1 cellular context compared by ENCODE assay signal in genomic region chr20:46084805-46085792, GRCh38.
A peak's percentile ranks its signal among the peaks of the same experiment; 100 is the strongest.
TF ChIP-seq lines count a peak whose summit lies in the region.

No MANE protein-coding gene starts in this region.

TF ChIP-seq in HepG2, 621 proteins besides CTCF, POLR2A, EP300 and RAD21 (continued from another document and continues in another):
- TF ChIP-seq TFE3 (CRISPR knock-in tag; IDR thresholded peaks at IDR 0.05), result no peak
- TF ChIP-seq ZNF615 (CRISPR knock-in tag; IDR thresholded peaks at IDR 0.05; ENCODE audit: borderline replicate concordance), result no peak
- no peak for TF ChIP-seq SIN3A (IDR thresholded peaks at IDR 0.05; ENCODE audit: borderline replicate concordance, low read depth, low read length)
- no peak for TF ChIP-seq ZNF432 (CRISPR knock-in tag; IDR thresholded peaks at IDR 0.05; ENCODE audit: borderline replicate concordance)
- no peak for TF ChIP-seq ATRX (CRISPR knock-in tag; IDR thresholded peaks at IDR 0.05; ENCODE audit: borderline replicate concordance)
- TF ChIP-seq ZSCAN31 (CRISPR knock-in tag; IDR thresholded peaks at IDR 0.05; ENCODE audit: low read depth), result no peak
- no peak for TF ChIP-seq SP4 (CRISPR knock-in tag; IDR thresholded peaks at IDR 0.05)
- TF ChIP-seq ZBTB7A (CRISPR knock-in tag; IDR thresholded peaks at IDR 0.05), result no peak
- no peak for TF ChIP-seq KMT2B (CRISPR knock-in tag; IDR thresholded peaks at IDR 0.05)
- no peak for TF ChIP-seq XRCC5 (optimal IDR thresholded peaks at IDR 0.05; ENCODE audit: low read length)
- TF ChIP-seq HNF1B (CRISPR knock-in tag; IDR thresholded peaks at IDR 0.05), result 0 out of 2 replicates have a peak, but pooled peaks have one; percentile 25
- TF ChIP-seq TBX2 (CRISPR knock-in tag; IDR thresholded peaks at IDR 0.05; ENCODE audit: borderline replicate concordance), result peak; percentile 61; the same call in 1 of the 2 replicates
- TF ChIP-seq MTERF4 (CRISPR knock-in tag; IDR thresholded peaks at IDR 0.05), result no peak
- TF ChIP-seq BRD4 (CRISPR knock-in tag; IDR thresholded peaks at IDR 0.05), result no peak
- no peak for TF ChIP-seq RFX3 (CRISPR knock-in tag; IDR thresholded peaks at IDR 0.05)
- TF ChIP-seq BORCS8-MEF2B (CRISPR knock-in tag; IDR thresholded peaks at IDR 0.05), result no peak
- no peak for TF ChIP-seq DRAP1 (CRISPR knock-in tag; IDR thresholded peaks at IDR 0.05)
- TF ChIP-seq ZNF781 (CRISPR knock-in tag; IDR thresholded peaks at IDR 0.05; ENCODE audit: borderline replicate concordance, not compliant biosample characterization), result no peak
- TF ChIP-seq TBL1XR1 (IDR thresholded peaks at IDR 0.05; ENCODE audit: borderline replicate concordance, low read length, partially characterized antibody), result no peak
- no peak for TF ChIP-seq ZBED4 (CRISPR knock-in tag; IDR thresholded peaks at IDR 0.05; ENCODE audit: borderline replicate concordance)
- no peak for TF ChIP-seq KDM5A (IDR thresholded peaks at IDR 0.05; ENCODE audit: borderline replicate concordance, low read length)
- no peak for TF ChIP-seq CSRNP2 (CRISPR knock-in tag; conservative IDR thresholded peaks at IDR 0.05; ENCODE audit: low read depth)
- TF ChIP-seq WIZ (CRISPR knock-in tag; IDR thresholded peaks at IDR 0.05), result no peak
- no peak for TF ChIP-seq ZGPAT (CRISPR knock-in tag; IDR thresholded peaks at IDR 0.05)
- TF ChIP-seq ZNF256 (CRISPR knock-in tag; conservative IDR thresholded peaks at IDR 0.05), result no peak
- no peak for TF ChIP-seq SMAD1 (CRISPR knock-in tag; IDR thresholded peaks at IDR 0.05; ENCODE audit: borderline replicate concordance, low read depth)
- no peak for TF ChIP-seq ZNF614 (CRISPR knock-in tag; IDR thresholded peaks at IDR 0.05; ENCODE audit: borderline replicate concordance)
- TF ChIP-seq MBD4 (IDR thresholded peaks at IDR 0.05; ENCODE audit: borderline replicate concordance, low read length), result no peak
- TF ChIP-seq ZBTB39 (CRISPR knock-in tag; IDR thresholded peaks at IDR 0.05), result no peak
- TF ChIP-seq ZNF232 (CRISPR knock-in tag; IDR thresholded peaks at IDR 0.05; ENCODE audit: borderline replicate concordance), result no peak
- TF ChIP-seq SALL2 (CRISPR knock-in tag; IDR thresholded peaks at IDR 0.05), result no peak
- no peak for TF ChIP-seq RFXANK (CRISPR knock-in tag; IDR thresholded peaks at IDR 0.05)
- no peak for TF ChIP-seq ZNF574 (CRISPR knock-in tag; IDR thresholded peaks at IDR 0.05)
- TF ChIP-seq SAP130 (CRISPR knock-in tag; IDR thresholded peaks at IDR 0.05; ENCODE audit: low read depth), result peak; percentile 47; the same call in 1 of the 2 replicates
- no peak for TF ChIP-seq SRY (CRISPR knock-in tag; IDR thresholded peaks at IDR 0.05)
- TF ChIP-seq ZFP91 (CRISPR knock-in tag; IDR thresholded peaks at IDR 0.05; ENCODE audit: borderline replicate concordance), result no peak
- peak; percentile 36 for TF ChIP-seq HNRNPK (IDR thresholded peaks at IDR 0.05; ENCODE audit: low read depth, low read length, poor library complexity, severe bottlenecking)
- TF ChIP-seq ZBTB2 (CRISPR knock-in tag; IDR thresholded peaks at IDR 0.05; ENCODE audit: low read depth), result no peak
- TF ChIP-seq SIX4 (CRISPR knock-in tag; IDR thresholded peaks at IDR 0.05), result no peak
- TF ChIP-seq CBFB (CRISPR knock-in tag; IDR thresholded peaks at IDR 0.05), result no peak
- TF ChIP-seq NR2F2 (IDR thresholded peaks at IDR 0.05; ENCODE audit: borderline replicate concordance, low read depth), result no peak
